Comparison of ENCODE assay signal across 18 cellular contexts in the genomic region with DNA sequence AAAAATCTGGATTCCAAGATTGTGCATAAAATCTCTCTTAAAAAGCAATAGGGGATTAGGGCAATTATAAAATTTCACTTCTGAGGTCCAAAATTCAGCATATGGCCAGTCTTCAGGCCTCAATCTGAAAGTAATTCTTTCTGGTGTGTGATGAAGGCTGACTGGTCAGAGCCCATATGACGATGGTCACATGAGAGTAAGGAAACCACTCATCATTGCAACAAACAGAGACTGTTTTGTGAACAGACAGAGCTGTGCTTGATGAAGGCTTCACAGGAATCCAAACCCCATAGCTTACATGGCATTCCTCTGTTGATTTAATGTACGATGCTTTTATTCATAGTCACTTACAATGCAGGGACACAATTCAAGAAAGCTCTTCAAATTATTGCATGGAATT.
"Had no signal": no experiment of that assay in that cellular context is flagged by ENCODE, and none has a peak within 500 bp of the region (broad histone marks: within the 10 kb centered on the region; RNA-seq: fewer than 3 reads in every experiment).

No MANE protein-coding gene starts in this region.

- H3K4me3 ChIP-seq: psoas muscle, right lobe of liver, tibial nerve, uterus had no signal

- H3K9me3 ChIP-seq: psoas muscle, right lobe of liver, tibial nerve, uterus had no signal

- H3K27ac ChIP-seq: psoas muscle, right lobe of liver, uterus had no signal

- ATAC-seq: activated CD8-positive, alpha-beta T cell treated with anti-CD3 and anti-CD28 coated beads for 36 hours; activated naive CD4-positive, alpha-beta T cell treated with anti-CD3 and anti-CD28 coated beads, Interleukin-2, amount 50 U/mL, for 72 hours; activated T-cell treated with anti-CD3 and anti-CD28 coated beads, Interleukin-2, amount 50 U/mL, for 4 hours; left ventricle myocardium superior; psoas muscle; right lobe of liver; WTC11 had no signal

- H3K27me3 ChIP-seq: right lobe of liver, tibial nerve, uterus had no signal

- H3K4me1 ChIP-seq: psoas muscle, right lobe of liver, tibial nerve, uterus had no signal

- DNase-seq: activated CD4-positive, alpha-beta T cell treated with anti-CD3 and anti-CD28 coated beads for 48 hours; activated CD8-positive, alpha-beta T cell treated with anti-CD3 and anti-CD28 coated beads for 36 hours; activated effector memory CD4-positive, alpha-beta T cell treated with Interleukin-2 at 50 U/mL for 16 hours; activated T-cell treated with anti-CD3 and anti-CD28 coated beads, Interleukin-2, amount 50 U/mL, for 4 hours; amniotic stem cell; cortex of kidney; effector CD8-positive, alpha-beta T cell; left ventricle myocardium superior; mesenchymal stem cell; psoas muscle; right lobe of liver; T-helper 2 cell; uterus had no signal

- H3K36me3 ChIP-seq: right lobe of liver, tibial nerve, uterus had no signal

- FAIRE-seq: endothelial cell of umbilical vein, TTC549 had no signal
